Comparison of ENCODE assay signal across 17 cellular contexts in genomic region chr4:85132117-85132516, GRCh38.
"Had no signal": no experiment of that assay in that cellular context is flagged by ENCODE, and none has a peak within 500 bp of the region (broad histone marks: within the 10 kb centered on the region; RNA-seq: fewer than 3 reads in every experiment).

No MANE protein-coding gene starts in this region.

- H3K36me3 ChIP-seq: colonic mucosa, esophagus muscularis mucosa, gastroesophageal sphincter, heart left ventricle, left lung, lower lobe of right lung had no signal

- ATAC-seq: effector memory CD8-positive, alpha-beta T cell; foreskin keratinocyte; gastroesophageal sphincter; left cardiac atrium; left lung; lower lobe of right lung had no signal

- H3K4me3 ChIP-seq: colonic mucosa, esophagus muscularis mucosa, gastroesophageal sphincter, heart left ventricle, left lung, lower lobe of right lung had no signal

- H3K9me3 ChIP-seq: colonic mucosa, esophagus muscularis mucosa, gastroesophageal sphincter, heart left ventricle, left lung, lower lobe of right lung had no signal

- H3K4me1 ChIP-seq: colonic mucosa, foreskin keratinocyte, gastroesophageal sphincter, left lung, lower lobe of right lung had no signal

- DNase-seq: cerebellar nuclear complex; colonic mucosa; cortex of kidney; effector CD8-positive, alpha-beta T cell; effector memory CD8-positive, alpha-beta T cell; endodermal cell; foreskin keratinocyte; heart left ventricle; hippocampal formation; left cardiac atrium; left lung; lower lobe of right lung; mammary epithelial cell; mesendoderm; midbrain had no signal

- H3K27ac ChIP-seq: colonic mucosa, esophagus muscularis mucosa, foreskin keratinocyte, gastroesophageal sphincter, left lung, lower lobe of right lung had no signal

- H3K27me3 ChIP-seq: colonic mucosa, esophagus muscularis mucosa, gastroesophageal sphincter, heart left ventricle, left lung had no signal
